ENCODE assay signal across 8 cellular contexts in the genomic region with DNA sequence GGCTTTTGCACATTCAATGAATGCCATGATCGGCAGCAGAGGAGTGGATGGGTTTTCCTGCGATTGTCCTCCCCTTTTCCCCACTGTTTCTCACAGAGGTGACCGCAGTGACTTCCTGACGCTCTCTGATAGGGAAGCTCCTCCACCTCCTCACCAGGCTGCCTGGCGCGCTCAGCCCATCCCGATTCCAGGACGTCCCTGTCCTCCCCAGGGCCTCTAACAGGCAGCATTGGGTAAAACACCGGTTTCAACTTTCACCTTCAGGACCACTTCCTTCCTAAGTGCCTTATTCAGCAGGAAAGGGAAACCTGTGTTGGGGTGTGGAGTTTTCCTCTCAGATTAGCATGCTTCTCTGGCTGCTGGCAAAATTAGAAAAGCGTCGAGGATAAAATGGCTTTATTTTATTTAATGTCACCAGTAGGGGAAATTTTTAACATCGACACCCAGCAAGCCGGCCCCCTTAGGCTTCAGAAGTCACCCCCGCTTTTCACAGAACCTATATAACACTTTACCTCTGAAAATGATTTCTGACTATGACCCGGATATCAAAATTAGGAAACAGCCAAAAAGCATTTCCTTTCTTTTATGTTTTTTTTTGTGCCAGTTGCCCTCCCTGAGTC.
DNase-seq lines count a peak whose midpoint lies in the region; ATAC-seq, FAIRE-seq and TF ChIP-seq lines count a peak whose summit lies in the region.

No MANE protein-coding gene starts in this region.

- peak overlapping the region; percentile 71 for H3K4me3 Mint-ChIP-seq in stimulated activated effector memory CD8-positive, alpha-beta T cell treated with anti-CD3 and anti-CD28 coated beads, Interleukin-12 subunit alpha, Interleukin-12 subunit beta, amount 100 ng/mL, for 72 hours

- H3K4me1 Mint-ChIP-seq in stimulated activated effector memory CD8-positive, alpha-beta T cell treated with anti-CD3 and anti-CD28 coated beads, Interleukin-12 subunit alpha, Interleukin-12 subunit beta, amount 100 ng/mL, for 72 hours = peaks cover 13% of the 10 kb centered on the region

- FAIRE-seq in keratinocyte (lab: Jason Lieb, UNC) = peak; percentile 44

- H3K4me1 ChIP-seq in adipocyte (ENCODE audit: control insufficient read depth, insufficient read depth, low read length) (peaks cover 14% of the 10 kb centered on the region), keratinocyte (ENCODE audit: control insufficient read depth, extremely low read depth, insufficient read depth, low read length) (peaks cover 6% of the 10 kb centered on the region)

- H3K4me3 ChIP-seq in adipocyte (ENCODE audit: low read length) = peak overlapping the region; percentile 69
- peak overlapping the region in 1 of 3 experiments; percentile 29 for H3K4me3 ChIP-seq in keratinocyte (ENCODE audit: control insufficient read depth in 2 of 3, extremely low read depth in 1 of 3, insufficient read depth in 2 of 3, low read depth in 1 of 3, low read length in 3 of 3)

- ATAC-seq in activated CD4-positive, CD25-positive, alpha-beta regulatory T cell treated with anti-CD3 and anti-CD28 coated beads, Interleukin-2, amount 50 U/mL, for 24 hours = peak; percentile 32 to 42
- ATAC-seq in HG02763 (IDR thresholded peaks at IDR 0.05; ENCODE audit: unreplicated experiment) = peak; percentile 26
- ATAC-seq in stimulated activated effector memory CD8-positive, alpha-beta T cell treated with anti-CD3 and anti-CD28 coated beads, Interleukin-12 subunit alpha, Interleukin-12 subunit beta, amount 100 ng/mL, for 72 hours = peak; percentile 58

- no peaks in the 10 kb centered on the region for H3K36me3 Mint-ChIP-seq in stimulated activated effector memory CD8-positive, alpha-beta T cell treated with anti-CD3 and anti-CD28 coated beads, Interleukin-12 subunit alpha, Interleukin-12 subunit beta, amount 100 ng/mL, for 72 hours

- DNase-seq in activated CD4-positive, CD25-positive, alpha-beta regulatory T cell treated with anti-CD3 and anti-CD28 coated beads, Interleukin-2, amount 50 U/mL, for 72 hours = no peak
- peak; percentile 93 for DNase-seq in NCI-H748 (lab: John Stamatoyannopoulos, UW; ENCODE audit: unreplicated experiment)
- DNase-seq in adipocyte (ENCODE audit: low read depth) = no peak
- no peak for DNase-seq in keratinocyte (ENCODE audit: low read depth, low spot score)
- peak in 1 of 2 donors; percentile 50 for DNase-seq in stimulated activated effector memory CD8-positive, alpha-beta T cell treated with anti-CD3 and anti-CD28 coated beads, Interleukin-12 subunit alpha, Interleukin-12 subunit beta, amount 100 ng/mL, for 72 hours (ENCODE audit: low spot score in 2 of 2)
- no peak for DNase-seq in NCI-H1436 (lab: John Stamatoyannopoulos, UW)

- H3K9me3 ChIP-seq in adipocyte (ENCODE audit: control insufficient read depth, low read length) (no peaks in the 10 kb centered on the region), keratinocyte (ENCODE audit: control insufficient read depth, low read depth, low read length) (no peaks in the 10 kb centered on the region)

- dilution Hi-C loops in keratinocyte (cut with MboI; ENCODE audit: extremely low pct_ligation_motif_present, low sequenced_read_pairs) = no loop called here

- no peaks in the 10 kb centered on the region for H4K20me1 ChIP-seq in keratinocyte (ENCODE audit: control insufficient read depth, extremely low read depth, insufficient read depth, low read length)

- no peaks in the 10 kb centered on the region for H3K27me3 ChIP-seq in adipocyte (replicated peaks; ENCODE audit: control insufficient read depth, insufficient read depth, low read length)
- H3K27me3 ChIP-seq in keratinocyte (ENCODE audit: control insufficient read depth, extremely low read depth, insufficient read depth, low read length) = no peaks in the 10 kb centered on the region

- peak overlapping the region; percentile 81 for H3K9ac ChIP-seq in adipocyte (ENCODE audit: low read length)
- peak overlapping the region; percentile 18 for H3K9ac ChIP-seq in keratinocyte (ENCODE audit: control insufficient read depth, extremely low read depth, insufficient read depth, low read length)

- H3K27ac ChIP-seq in keratinocyte (ENCODE audit: control insufficient read depth, insufficient read depth, low read length) = no peak overlapping the region

- TF ChIP-seq CTCF in keratinocyte (optimal IDR thresholded peaks at IDR 0.05 in 1 of 3, IDR thresholded peaks at IDR 0.05 in 1 of 3, conservative IDR thresholded peaks at IDR 0.05 in 1 of 3; ENCODE audit: extremely low read depth in 1 of 3, insufficient read depth in 2 of 3, low read length in 3 of 3) = no peak

- H3K9me3 Mint-ChIP-seq in stimulated activated effector memory CD8-positive, alpha-beta T cell treated with anti-CD3 and anti-CD28 coated beads, Interleukin-12 subunit alpha, Interleukin-12 subunit beta, amount 100 ng/mL, for 72 hours = no peaks in the 10 kb centered on the region

- H3K9me1 ChIP-seq in keratinocyte (ENCODE audit: control insufficient read depth, extremely low read depth, insufficient read depth, low read length) = no peaks in the 10 kb centered on the region

- no peaks in the 10 kb centered on the region for H3K36me3 ChIP-seq in adipocyte (ENCODE audit: control insufficient read depth, insufficient read depth, low read length, severe bottlenecking)
- no peaks in the 10 kb centered on the region for H3K36me3 ChIP-seq in keratinocyte (ENCODE audit: control insufficient read depth in 2 of 2, extremely low read depth in 1 of 2, insufficient read depth in 2 of 2, low read length in 2 of 2)

- H3K79me2 ChIP-seq in keratinocyte (ENCODE audit: control insufficient read depth, insufficient read depth, low read length) = no peaks in the 10 kb centered on the region

- peak overlapping the region; percentile 68 for H3K4me2 ChIP-seq in keratinocyte (ENCODE audit: control insufficient read depth, extremely low read depth, insufficient read depth, low read depth, low read length)

- peak overlapping the region; percentile 88 for H2AFZ ChIP-seq in keratinocyte (ENCODE audit: control insufficient read depth, low read length)

- peak overlapping the region; percentile 80 for H3K27ac Mint-ChIP-seq in stimulated activated effector memory CD8-positive, alpha-beta T cell treated with anti-CD3 and anti-CD28 coated beads, Interleukin-12 subunit alpha, Interleukin-12 subunit beta, amount 100 ng/mL, for 72 hours
